In genomic region chr19:2289714-2290435, GRCh38 we compare ENCODE assay signal across 9 cellular contexts. TPM values are rescaled to one million over a fixed set of nuclear protein-coding genes. Genes with fewer than 3 reads are reported as not detected.
DNase-seq lines count a peak whose midpoint lies in the region; ATAC-seq and TF ChIP-seq lines count a peak whose summit lies in the region.
"Had no signal": no experiment of that assay in that cellular context is flagged by ENCODE, and none has a peak within 500 bp of the region (broad histone marks: within the 10 kb centered on the region; RNA-seq: fewer than 3 reads in every experiment).

No MANE protein-coding gene starts in this region.

- ATAC-seq in HG02840 (IDR thresholded peaks at IDR 0.05; ENCODE audit: low FRiP score, unreplicated experiment): peak; percentile 49
- peak; percentile 54 to 71 for ATAC-seq in activated CD4-positive, CD25-positive, alpha-beta regulatory T cell treated with anti-CD3 and anti-CD28 coated beads, Interleukin-2, amount 50 U/mL, for 24 hours
- ATAC-seq in psoas muscle: peak in 1 of 4 donors; percentile 27
- ATAC-seq in GM18867 (IDR thresholded peaks at IDR 0.05; ENCODE audit: unreplicated experiment): no peak
- no peak for ATAC-seq in HG02884 (IDR thresholded peaks at IDR 0.05; ENCODE audit: unreplicated experiment)

- peaks cover 19 to 47% (median 28%) of the 10 kb centered on the region in 3 donors for H3K4me1 ChIP-seq in esophagus squamous epithelium
- H3K4me1 ChIP-seq in psoas muscle: peaks cover 22% of the 10 kb centered on the region

- DNase-seq in CD1c-positive myeloid dendritic cell (ENCODE audit: extremely low spot score): peak; percentile 90
- no peak for DNase-seq in esophagus squamous epithelium (lab: John Stamatoyannopoulos, UW)
- peak in 1 of 2 donors; percentile 47 for DNase-seq in psoas muscle
- DNase-seq in NCI-H1930 (lab: John Stamatoyannopoulos, UW): no peak

- H3K4me3 ChIP-seq in esophagus squamous epithelium (peak overlapping the region; percentile 13 to 65 (median 42)), psoas muscle (peak overlapping the region; percentile 60)

- H3K9me3 ChIP-seq in esophagus squamous epithelium (no peaks in the 10 kb centered on the region), psoas muscle (no peaks in the 10 kb centered on the region)

- TF ChIP-seq POLR2A in esophagus squamous epithelium (IDR thresholded peaks at IDR 0.05): peak in 1 of 4 donors; percentile 27

- H3K27me3 ChIP-seq in esophagus squamous epithelium (peaks cover 21 to 94% (median 26%) of the 10 kb centered on the region in 4 donors), psoas muscle (ENCODE audit: insufficient read depth in 3 of 3, low read length in 2 of 3) (peaks cover 0 to 48% (median 31%) of the 10 kb centered on the region in 3 donors)

- TF ChIP-seq CTCF in esophagus squamous epithelium (IDR thresholded peaks at IDR 0.05): no peak
- TF ChIP-seq CTCF in psoas muscle (IDR thresholded peaks at IDR 0.05): no peak

- H3K27ac ChIP-seq in esophagus squamous epithelium (peak overlapping the region; percentile 8 to 76 (median 52)), psoas muscle (no peak overlapping the region)

- H3K36me3 ChIP-seq in esophagus squamous epithelium: no peaks in the 10 kb centered on the region
- no peaks in the 10 kb centered on the region for H3K36me3 ChIP-seq in psoas muscle (ENCODE audit: insufficient read depth in 1 of 2, low read depth in 1 of 2)

- WGBS in esophagus squamous epithelium, 2 donors: 0 to 1% methylated on average over 19 to 33 of the region's 74 CpGs
- 1 to 2% (median 1%) methylated on average over 57 to 74 of the region's 74 CpGs for WGBS in psoas muscle, 3 donors

- intact Hi-C loops in esophagus squamous epithelium (cut with DNase I) (loop anchor here (10.0 kb wide), 2 partner anchors 105 to 335 kb away; no protein-coding TSS in a partner anchor), psoas muscle (cut with DNase I) (no loop called here)

RNA-seq across cellular contexts. Expression of gene PEAK3, which starts 7.9 kb away (rescaled TPM):
- under 1 TPM in 3 of 4 donors, not detected in 1; 0.32 to 0.40 (median 0.38) TPM for total RNA-seq in esophagus squamous epithelium
- under 1 TPM; 0.12 to 0.20 (median 0.14) TPM for total RNA-seq in psoas muscle
- under 1 TPM in 2 of 3 donors, not detected in 1; 0.01 to 0.08 TPM for polyA plus RNA-seq in psoas muscle

RNA-seq across cellular contexts. Expression of gene LINGO3, which starts 18.1 kb away (rescaled TPM):
- total RNA-seq in esophagus squamous epithelium: under 1 TPM in 1 of 4 donors, not detected in 3; 0.09 TPM
- total RNA-seq in psoas muscle: not detected
- polyA plus RNA-seq in psoas muscle: under 1 TPM in 1 of 3 donors, not detected in 2; 0.04 TPM
- total RNA-seq: dermis microvascular lymphatic vessel endothelial cell had no signal

RNA-seq across cellular contexts. Expression of gene JSRP1, which starts 33.7 kb away (rescaled TPM):
- total RNA-seq in esophagus squamous epithelium: 1 to 10 TPM in 1 of 4 donors, not detected in 3; 1.5 TPM
- total RNA-seq in psoas muscle: 100 to 1,000 TPM; 107 to 191 (median 162) TPM
- polyA plus RNA-seq in psoas muscle: 100 to 1,000 TPM; 110 to 271 (median 130) TPM
- total RNA-seq: dermis microvascular lymphatic vessel endothelial cell had no signal

RNA-seq across cellular contexts. Expression of gene LSM7, which starts 38.5 kb away (rescaled TPM):
- 100 to 1,000 TPM in 3 of 4 donors, 10 to 100 TPM in 1; 97.8 to 163 (median 128) TPM for total RNA-seq in esophagus squamous epithelium
- 10 to 100 TPM; 42.2 to 89.8 (median 47.8) TPM for total RNA-seq in psoas muscle
- 100 to 1,000 TPM; 128 to 323 (median 141) TPM for polyA plus RNA-seq in psoas muscle

RNA-seq across cellular contexts. Expression of gene SPPL2B, which starts 38.6 kb away (rescaled TPM):
- total RNA-seq in esophagus squamous epithelium: 10 to 100 TPM; 14.7 to 37.7 (median 36.2) TPM
- total RNA-seq in psoas muscle: 10 to 100 TPM; 21.1 to 38.0 (median 27.7) TPM
- polyA plus RNA-seq in psoas muscle: 10 to 100 TPM; 11.4 to 22.1 (median 19.4) TPM

Comparison
In these comparisons a context has a peak if more than half of its experiments do, and no peak if none do; other contexts are left out.
1. ATAC-seq: peak in HG02840 (single experiment) and activated CD4-positive, CD25-positive, alpha-beta regulatory T cell treated with anti-CD3 and anti-CD28 coated beads, Interleukin-2, amount 50 U/mL, for 24 hours (2 of 2); none in GM18867 (single experiment) and HG02884 (single experiment).
2. RNA of gene JSRP1, which starts 33.7 kb away (total RNA-seq): 107 to 191 TPM in psoas muscle; 1.5 TPM in esophagus squamous epithelium; every median in the first group is over 10 times any median in the second.